ENCODE assay signal across 1 cellular context in genomic region chr14:20631023-20631820, GRCh38.
TF ChIP-seq lines count a peak whose summit lies in the region.

No MANE protein-coding gene starts in this region.

TF ChIP-seq in HepG2, 621 proteins besides CTCF, POLR2A, EP300 and RAD21 (continued from another document and continues in another):
- TF ChIP-seq AKNA (CRISPR knock-in tag; IDR thresholded peaks at IDR 0.05; ENCODE audit: borderline replicate concordance) (no peak), PLSCR1 (CRISPR knock-in tag; IDR thresholded peaks at IDR 0.05; ENCODE audit: borderline replicate concordance) (no peak), ZNF607 (CRISPR knock-in tag; IDR thresholded peaks at IDR 0.05; ENCODE audit: borderline replicate concordance) (no peak), ZNF33B (CRISPR knock-in tag; IDR thresholded peaks at IDR 0.05) (no peak), THYN1 (CRISPR knock-in tag; IDR thresholded peaks at IDR 0.05; ENCODE audit: borderline replicate concordance, low read depth) (no peak), ZNF20 (CRISPR knock-in tag; IDR thresholded peaks at IDR 0.05) (no peak), TFDP1 (CRISPR knock-in tag; IDR thresholded peaks at IDR 0.05; ENCODE audit: borderline replicate concordance) (no peak), ZSCAN30 (CRISPR knock-in tag; IDR thresholded peaks at IDR 0.05) (no peak), PHF20 (CRISPR knock-in tag; IDR thresholded peaks at IDR 0.05) (no peak), MTA3 (CRISPR knock-in tag; IDR thresholded peaks at IDR 0.05) (no peak), ATM (IDR thresholded peaks at IDR 0.05; ENCODE audit: borderline replicate concordance) (no peak), PTBP1 (IDR thresholded peaks at IDR 0.05; ENCODE audit: low read depth, low read length, poor library complexity, severe bottlenecking) (no peak), ZNF782 (CRISPR knock-in tag; IDR thresholded peaks at IDR 0.05; ENCODE audit: borderline replicate concordance) (no peak), TCF7L2 (IDR thresholded peaks at IDR 0.05; ENCODE audit: low read depth, low read length) (no peak), HES4 (CRISPR knock-in tag; IDR thresholded peaks at IDR 0.05; ENCODE audit: borderline replicate concordance) (no peak), JUND (CRISPR knock-in tag; IDR thresholded peaks at IDR 0.05) (no peak), SMAD9 (CRISPR knock-in tag; IDR thresholded peaks at IDR 0.05) (no peak), ZFX (CRISPR knock-in tag; IDR thresholded peaks at IDR 0.05; ENCODE audit: low read depth) (no peak), ZNF770 (CRISPR knock-in tag; IDR thresholded peaks at IDR 0.05) (no peak), ZNF10 (CRISPR knock-in tag; IDR thresholded peaks at IDR 0.05; ENCODE audit: borderline replicate concordance, low read depth) (no peak), BRF2 (CRISPR knock-in tag; IDR thresholded peaks at IDR 0.05) (no peak), ZNF883 (CRISPR knock-in tag; IDR thresholded peaks at IDR 0.05; ENCODE audit: not compliant biosample characterization) (no peak), SATB2 (CRISPR knock-in tag; IDR thresholded peaks at IDR 0.05) (no peak), ZFAT (CRISPR knock-in tag; conservative IDR thresholded peaks at IDR 0.05) (no peak), PBX2 (CRISPR knock-in tag; IDR thresholded peaks at IDR 0.05) (no peak), TEAD2 (CRISPR knock-in tag; IDR thresholded peaks at IDR 0.05) (no peak), MEIS2 (CRISPR knock-in tag; IDR thresholded peaks at IDR 0.05) (no peak), SIN3A (IDR thresholded peaks at IDR 0.05; ENCODE audit: borderline replicate concordance, low read depth, low read length) (no peak)
- TF ChIP-seq, protein P1, sequence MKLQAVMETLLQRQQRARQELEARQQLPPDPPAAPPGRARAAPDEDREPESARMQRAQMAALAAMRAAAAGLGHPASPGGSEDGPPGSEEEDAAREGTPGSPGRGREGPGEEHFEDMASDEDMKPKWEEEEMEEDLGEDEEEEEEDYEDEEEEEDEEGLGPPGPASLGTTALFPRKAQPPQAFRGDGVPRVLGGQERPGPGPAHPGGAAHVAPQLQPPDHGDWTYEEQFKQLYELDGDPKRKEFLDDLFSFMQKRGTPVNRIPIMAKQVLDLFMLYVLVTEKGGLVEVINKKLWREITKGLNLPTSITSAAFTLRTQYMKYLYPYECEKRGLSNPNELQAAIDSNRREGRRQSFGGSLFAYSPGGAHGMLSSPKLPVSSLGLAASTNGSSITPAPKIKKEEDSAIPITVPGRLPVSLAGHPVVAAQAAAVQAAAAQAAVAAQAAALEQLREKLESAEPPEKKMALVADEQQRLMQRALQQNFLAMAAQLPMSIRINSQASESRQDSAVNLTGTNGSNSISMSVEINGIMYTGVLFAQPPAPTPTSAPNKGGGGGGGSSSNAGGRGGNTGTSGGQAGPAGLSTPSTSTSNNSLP (IDR thresholded peaks at IDR 0.05; ENCODE audit: low read depth, low read length), result no peak
- TF ChIP-seq, protein P2, sequence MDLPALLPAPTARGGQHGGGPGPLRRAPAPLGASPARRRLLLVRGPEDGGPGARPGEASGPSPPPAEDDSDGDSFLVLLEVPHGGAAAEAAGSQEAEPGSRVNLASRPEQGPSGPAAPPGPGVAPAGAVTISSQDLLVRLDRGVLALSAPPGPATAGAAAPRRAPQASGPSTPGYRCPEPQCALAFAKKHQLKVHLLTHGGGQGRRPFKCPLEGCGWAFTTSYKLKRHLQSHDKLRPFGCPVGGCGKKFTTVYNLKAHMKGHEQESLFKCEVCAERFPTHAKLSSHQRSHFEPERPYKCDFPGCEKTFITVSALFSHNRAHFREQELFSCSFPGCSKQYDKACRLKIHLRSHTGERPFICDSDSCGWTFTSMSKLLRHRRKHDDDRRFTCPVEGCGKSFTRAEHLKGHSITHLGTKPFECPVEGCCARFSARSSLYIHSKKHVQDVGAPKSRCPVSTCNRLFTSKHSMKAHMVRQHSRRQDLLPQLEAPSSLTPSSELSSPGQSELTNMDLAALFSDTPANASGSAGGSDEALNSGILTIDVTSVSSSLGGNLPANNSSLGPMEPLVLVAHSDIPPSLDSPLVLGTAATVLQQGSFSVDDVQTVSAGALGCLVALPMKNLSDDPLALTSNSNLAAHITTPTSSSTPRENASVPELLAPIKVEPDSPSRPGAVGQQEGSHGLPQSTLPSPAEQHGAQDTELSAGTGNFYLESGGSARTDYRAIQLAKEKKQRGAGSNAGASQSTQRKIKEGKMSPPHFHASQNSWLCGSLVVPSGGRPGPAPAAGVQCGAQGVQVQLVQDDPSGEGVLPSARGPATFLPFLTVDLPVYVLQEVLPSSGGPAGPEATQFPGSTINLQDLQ (CRISPR knock-in tag; IDR thresholded peaks at IDR 0.05), result no peak
- TF ChIP-seq, protein P3, sequence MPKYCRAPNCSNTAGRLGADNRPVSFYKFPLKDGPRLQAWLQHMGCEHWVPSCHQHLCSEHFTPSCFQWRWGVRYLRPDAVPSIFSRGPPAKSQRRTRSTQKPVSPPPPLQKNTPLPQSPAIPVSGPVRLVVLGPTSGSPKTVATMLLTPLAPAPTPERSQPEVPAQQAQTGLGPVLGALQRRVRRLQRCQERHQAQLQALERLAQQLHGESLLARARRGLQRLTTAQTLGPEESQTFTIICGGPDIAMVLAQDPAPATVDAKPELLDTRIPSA (CRISPR knock-in tag; IDR thresholded peaks at IDR 0.05; ENCODE audit: borderline replicate concordance), result no peak
- TF ChIP-seq, protein P4, sequence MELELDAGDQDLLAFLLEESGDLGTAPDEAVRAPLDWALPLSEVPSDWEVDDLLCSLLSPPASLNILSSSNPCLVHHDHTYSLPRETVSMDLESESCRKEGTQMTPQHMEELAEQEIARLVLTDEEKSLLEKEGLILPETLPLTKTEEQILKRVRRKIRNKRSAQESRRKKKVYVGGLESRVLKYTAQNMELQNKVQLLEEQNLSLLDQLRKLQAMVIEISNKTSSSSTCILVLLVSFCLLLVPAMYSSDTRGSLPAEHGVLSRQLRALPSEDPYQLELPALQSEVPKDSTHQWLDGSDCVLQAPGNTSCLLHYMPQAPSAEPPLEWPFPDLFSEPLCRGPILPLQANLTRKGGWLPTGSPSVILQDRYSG (CRISPR knock-in tag; IDR thresholded peaks at IDR 0.05), result no peak
- TF ChIP-seq, protein P5, sequence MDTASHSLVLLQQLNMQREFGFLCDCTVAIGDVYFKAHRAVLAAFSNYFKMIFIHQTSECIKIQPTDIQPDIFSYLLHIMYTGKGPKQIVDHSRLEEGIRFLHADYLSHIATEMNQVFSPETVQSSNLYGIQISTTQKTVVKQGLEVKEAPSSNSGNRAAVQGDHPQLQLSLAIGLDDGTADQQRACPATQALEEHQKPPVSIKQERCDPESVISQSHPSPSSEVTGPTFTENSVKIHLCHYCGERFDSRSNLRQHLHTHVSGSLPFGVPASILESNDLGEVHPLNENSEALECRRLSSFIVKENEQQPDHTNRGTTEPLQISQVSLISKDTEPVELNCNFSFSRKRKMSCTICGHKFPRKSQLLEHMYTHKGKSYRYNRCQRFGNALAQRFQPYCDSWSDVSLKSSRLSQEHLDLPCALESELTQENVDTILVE (CRISPR knock-in tag; IDR thresholded peaks at IDR 0.05), result no peak
- TF ChIP-seq, protein P6, sequence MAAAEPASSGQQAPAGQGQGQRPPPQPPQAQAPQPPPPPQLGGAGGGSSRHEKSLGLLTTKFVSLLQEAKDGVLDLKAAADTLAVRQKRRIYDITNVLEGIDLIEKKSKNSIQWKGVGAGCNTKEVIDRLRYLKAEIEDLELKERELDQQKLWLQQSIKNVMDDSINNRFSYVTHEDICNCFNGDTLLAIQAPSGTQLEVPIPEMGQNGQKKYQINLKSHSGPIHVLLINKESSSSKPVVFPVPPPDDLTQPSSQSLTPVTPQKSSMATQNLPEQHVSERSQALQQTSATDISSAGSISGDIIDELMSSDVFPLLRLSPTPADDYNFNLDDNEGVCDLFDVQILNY (CRISPR knock-in tag; conservative IDR thresholded peaks at IDR 0.05), result no peak
- TF ChIP-seq, protein P7, sequence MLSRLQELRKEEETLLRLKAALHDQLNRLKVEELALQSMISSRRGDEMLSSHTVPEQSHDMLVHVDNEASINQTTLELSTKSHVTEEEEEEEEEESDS (CRISPR knock-in tag; IDR thresholded peaks at IDR 0.05; ENCODE audit: borderline replicate concordance), result no peak
- TF ChIP-seq, protein P8, sequence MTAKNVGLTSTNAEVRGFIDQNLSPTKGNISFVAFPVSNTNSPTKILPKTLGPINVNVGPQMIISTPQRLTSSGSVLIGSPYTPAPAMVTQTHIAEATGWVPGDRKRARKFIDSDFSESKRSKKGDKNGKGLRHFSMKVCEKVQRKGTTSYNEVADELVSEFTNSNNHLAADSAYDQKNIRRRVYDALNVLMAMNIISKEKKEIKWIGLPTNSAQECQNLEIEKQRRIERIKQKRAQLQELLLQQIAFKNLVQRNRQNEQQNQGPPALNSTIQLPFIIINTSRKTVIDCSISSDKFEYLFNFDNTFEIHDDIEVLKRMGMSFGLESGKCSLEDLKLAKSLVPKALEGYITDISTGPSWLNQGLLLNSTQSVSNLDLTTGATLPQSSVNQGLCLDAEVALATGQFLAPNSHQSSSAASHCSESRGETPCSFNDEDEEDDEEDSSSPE (CRISPR knock-in tag; IDR thresholded peaks at IDR 0.05), result 0 out of 2 replicates have a peak, but pooled peaks have one; percentile 40
